Comparison of ENCODE assay signal across 1 cellular context in genomic region chr19:32870154-32870573, GRCh38.
TF ChIP-seq lines count a peak whose summit lies in the region.

No MANE protein-coding gene starts in this region.

TF ChIP-seq in H1, 55 proteins besides CTCF, POLR2A, EP300 and RAD21:
- no peak for TF ChIP-seq GABPA (IDR thresholded peaks at IDR 0.05; ENCODE audit: borderline replicate concordance, insufficient read depth, low read length)
- TF ChIP-seq TAF1 (IDR thresholded peaks at IDR 0.05; ENCODE audit: low read depth, low read length), result no peak
- no peak for TF ChIP-seq USF2 (IDR thresholded peaks at IDR 0.05; ENCODE audit: low read length)
- no peak for TF ChIP-seq GTF2F1 (IDR thresholded peaks at IDR 0.05; ENCODE audit: borderline replicate concordance, low read depth, low read length)
